27 cellular contexts compared by ENCODE assay signal in the genomic region with DNA sequence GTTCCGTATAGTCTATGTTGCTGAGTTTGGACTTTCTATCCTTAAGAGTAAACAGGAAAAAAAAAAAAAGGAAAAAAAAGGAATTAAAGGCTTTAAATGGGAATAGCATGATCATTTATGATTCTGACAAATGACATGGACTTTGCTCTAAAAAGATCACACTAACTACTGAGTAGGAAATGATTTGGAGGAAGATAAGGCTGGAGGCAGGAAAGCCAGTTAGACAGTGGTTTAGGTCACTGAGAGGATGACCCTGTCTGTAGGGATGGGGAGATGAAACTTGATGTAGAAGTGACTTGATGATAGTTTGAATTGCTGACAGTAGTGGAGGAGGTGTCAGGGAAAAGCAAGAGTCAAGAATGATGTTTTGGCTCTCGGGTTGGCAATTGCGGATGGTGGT.
"Had no signal": no experiment of that assay in that cellular context is flagged by ENCODE, and none has a peak within 500 bp of the region (broad histone marks: within the 10 kb centered on the region; RNA-seq: fewer than 3 reads in every experiment).

No MANE protein-coding gene starts in this region.

- FAIRE-seq: endothelial cell of umbilical vein, keratinocyte had no signal

- H3K27ac ChIP-seq: coronary artery, esophagus muscularis mucosa, foreskin keratinocyte, heart right ventricle, left lung, neural progenitor cell, prostate gland, right atrium auricular region, thyroid gland had no signal

- H3K27ac Mint-ChIP-seq: mesothelial cell of epicardium; naive thymus-derived CD4-positive, alpha-beta T cell; nephron; neural progenitor cell; stimulated activated naive CD8-positive, alpha-beta T cell treated with anti-CD3 and anti-CD28 coated beads, Interleukin-15, amount 100 ng/mL, for 72 hours had no signal

- H3K9me3 Mint-ChIP-seq: mesothelial cell of epicardium; naive thymus-derived CD4-positive, alpha-beta T cell; nephron; neural progenitor cell; stimulated activated naive CD8-positive, alpha-beta T cell treated with anti-CD3 and anti-CD28 coated beads, Interleukin-15, amount 100 ng/mL, for 72 hours had no signal

- H2AFZ ChIP-seq: neural progenitor cell had no signal

- H3K36me3 ChIP-seq: esophagus muscularis mucosa, heart right ventricle, left lung, neural progenitor cell, prostate gland, right atrium auricular region, thyroid gland had no signal

- H3K27me3 Mint-ChIP-seq: stimulated activated naive CD8-positive, alpha-beta T cell treated with anti-CD3 and anti-CD28 coated beads, Interleukin-15, amount 100 ng/mL, for 72 hours had no signal

- DNase-seq: dermis blood vessel endothelial cell; effector memory CD4-positive, alpha-beta T cell; foreskin keratinocyte; glutamatergic neuron; heart right ventricle; hypothalamus; left lung; mesenchymal stem cell; naive thymus-derived CD4-positive, alpha-beta T cell; stimulated activated CD4-positive, alpha-beta T cell treated with anti-CD3 and anti-CD28 coated beads, Interleukin-12 subunit alpha, Interleukin-12 subunit beta, amount 100 ng/mL, for 4 hours; stimulated activated CD4-positive, alpha-beta T cell treated with anti-CD3 and anti-CD28 coated beads, Interleukin-1b, Interleukin-23, amount 100 ng/mL, for 48 hours; stimulated activated CD4-positive, alpha-beta T cell treated with anti-CD3 and anti-CD28 coated beads, Interleukin-4, amount 100 ng/mL, for 1 hour; stimulated activated CD8-positive, alpha-beta memory T cell treated with anti-CD3 and anti-CD28 coated beads, Interleukin-4, amount 100 ng/mL, for 48 hours; stimulated activated naive CD4-positive, alpha-beta T cell; stimulated activated naive CD8-positive, alpha-beta T cell treated with anti-CD3 and anti-CD28 coated beads, Interleukin-15, amount 100 ng/mL, for 72 hours; thyroid gland had no signal

- ATAC-seq: foreskin keratinocyte; heart right ventricle; left lung; naive thymus-derived CD4-positive, alpha-beta T cell; sciatic nerve; stimulated activated naive CD8-positive, alpha-beta T cell treated with anti-CD3 and anti-CD28 coated beads, Interleukin-15, amount 100 ng/mL, for 72 hours had no signal

- H3K4me3 Mint-ChIP-seq: mesothelial cell of epicardium; naive thymus-derived CD4-positive, alpha-beta T cell; nephron; neural progenitor cell; stimulated activated naive CD8-positive, alpha-beta T cell treated with anti-CD3 and anti-CD28 coated beads, Interleukin-15, amount 100 ng/mL, for 72 hours had no signal

- H3K4me1 ChIP-seq: esophagus muscularis mucosa, heart right ventricle, left lung, prostate gland, right atrium auricular region, thyroid gland had no signal

- H3K36me3 Mint-ChIP-seq: mesothelial cell of epicardium; naive thymus-derived CD4-positive, alpha-beta T cell had no signal

- H3K9ac ChIP-seq: neural progenitor cell had no signal

- H3K4me2 ChIP-seq: neural progenitor cell, smooth muscle cell had no signal

- H3K9me3 ChIP-seq: esophagus muscularis mucosa, heart right ventricle, left lung, prostate gland, right atrium auricular region, thyroid gland had no signal

- H3K4me1 Mint-ChIP-seq: nephron, neural progenitor cell had no signal

- H3K27me3 ChIP-seq: esophagus muscularis mucosa, heart right ventricle, left lung, neural progenitor cell, right atrium auricular region, thyroid gland had no signal

- H3K4me3 ChIP-seq: coronary artery, esophagus muscularis mucosa, heart right ventricle, left lung, neural progenitor cell, prostate gland, right atrium auricular region, smooth muscle cell, thyroid gland had no signal
